28 cellular contexts compared by ENCODE assay signal in genomic region chr7:81710751-81711150, GRCh38. TPM values are rescaled to one million over a fixed set of nuclear protein-coding genes. Genes with fewer than 3 reads are reported as not detected.
"Had no signal": no experiment of that assay in that cellular context is flagged by ENCODE, and none has a peak within 500 bp of the region (broad histone marks: within the 10 kb centered on the region; RNA-seq: fewer than 3 reads in every experiment).

No MANE protein-coding gene starts in this region.

- H3K4me1 ChIP-seq: ascending aorta, body of pancreas had no signal

- H3K27ac ChIP-seq: ascending aorta, body of pancreas, SK-N-MC had no signal

- H3K4me3 ChIP-seq: ascending aorta, body of pancreas, K562, SK-N-MC had no signal

- H3K36me3 ChIP-seq: ascending aorta had no signal

- H3K9me3 ChIP-seq: ascending aorta, body of pancreas had no signal

- ATAC-seq: activated naive CD4-positive, alpha-beta T cell treated with anti-CD3 and anti-CD28 coated beads, Interleukin-2, amount 50 U/mL, for 72 hours; activated naive CD8-positive, alpha-beta T cell treated with anti-CD3 and anti-CD28 coated beads, Interleukin-2, amount 50 U/mL, for 24 hours; activated T-cell treated with anti-CD3 and anti-CD28 coated beads, Interleukin-2, amount 50 U/mL, for 4 hours; body of pancreas; K562; Panc1; Right ventricle myocardium inferior had no signal

- H3K27me3 ChIP-seq: ascending aorta, body of pancreas had no signal

- DNase-seq: activated B cell treated with CpG ODN at 0.5 μM for 24 hours; activated CD4-positive, alpha-beta memory T cell treated with anti-CD3 and anti-CD28 coated beads for 36 hours; activated CD4-positive, alpha-beta T cell treated with anti-CD3 and anti-CD28 coated beads for 1 hour; activated CD4-positive, alpha-beta T cell treated with anti-CD3 and anti-CD28 coated beads, Interleukin-2, amount 10 ng/mL, durations not matched to agents 24 days and 14 days; activated CD8-positive, alpha-beta memory T cell treated with anti-CD3 and anti-CD28 coated beads for 24 hours; activated effector memory CD4-positive, alpha-beta T cell treated with anti-CD3 and anti-CD28 coated beads, Interleukin-2, amount 50 U/mL, for 16 hours; activated naive CD4-positive, alpha-beta T cell treated with Interleukin-2 at 50 U/mL for 16 hours; activated naive CD8-positive, alpha-beta T cell treated with anti-CD3 and anti-CD28 coated beads, Interleukin-2, amount 50 U/mL, for 24 hours; activated T-cell treated with anti-CD3 and anti-CD28 coated beads, Interleukin-2, amount 50 U/mL, for 4 hours; amniotic stem cell; body of pancreas; central memory CD4-positive, alpha-beta T cell; Kasumi-1; NCI-H1048; NCI-H1694; NCI-H2029; NCI-H69; NK-92 treated with Interleukin-12 subunit alpha and Interleukin-12 subunit beta, amount 100 ng/mL, for 24 hours; OCI-M1; RPMI8226; SW 1271 had no signal

RNA-seq across cellular contexts. Expression of gene HGF, which starts 59.1 kb away (rescaled TPM):
- total RNA-seq: activated B cell treated with CpG ODN at 0.5 μM for 24 hours; activated CD4-positive, alpha-beta memory T cell treated with anti-CD3 and anti-CD28 coated beads for 36 hours; activated CD4-positive, alpha-beta T cell treated with anti-CD3 and anti-CD28 coated beads, Interleukin-2, amount 10 ng/mL, durations not matched to agents 24 days and 14 days; NCI-H460 had no signal
- polyA plus RNA-seq: K562 had no signal
